8 cellular contexts compared by ENCODE assay signal in the genomic region with DNA sequence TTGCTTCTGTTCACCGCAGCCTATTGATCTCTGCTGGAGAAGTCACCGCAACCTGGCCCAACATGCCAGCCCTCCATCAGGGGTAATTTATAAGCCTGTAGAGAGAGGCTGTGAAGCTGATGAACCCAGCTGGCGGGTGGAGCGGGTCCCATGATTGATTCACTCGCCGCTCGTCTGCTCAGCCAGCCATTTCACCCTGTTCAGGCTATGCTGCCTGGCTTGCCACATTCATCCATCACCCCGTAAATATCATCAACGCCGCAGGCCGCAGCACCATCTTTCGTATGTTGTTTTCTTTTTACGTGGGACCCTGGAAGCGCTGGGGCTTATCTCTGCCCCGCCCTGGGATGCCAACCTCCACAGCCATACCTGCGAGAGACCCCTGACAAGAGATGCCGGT.
"Had no signal": no experiment of that assay in that cellular context is flagged by ENCODE, and none has a peak within 500 bp of the region (broad histone marks: within the 10 kb centered on the region; RNA-seq: fewer than 3 reads in every experiment).

No MANE protein-coding gene starts in this region.

- DNase-seq: GM23248, GOT3, H9, HCEC 1CT, HFFc6 had no signal

- H3K4me1 ChIP-seq: HAP-1 had no signal

- H3K4me3 Mint-ChIP-seq: GM23338, H9, HFFc6 had no signal

- H3K4me2 ChIP-seq: GM23338 had no signal

- H3K9ac ChIP-seq: GM23248 had no signal

- ATAC-seq: GM23338, HCT116 had no signal

- H3K4me3 ChIP-seq: GM23248, GM23338, HAP-1 had no signal

- H3K36me3 ChIP-seq: HAP-1 had no signal

- H3K9me3 Mint-ChIP-seq: GM23338, H9 had no signal

- H3K9me3 ChIP-seq: HAP-1 had no signal

- H3K27ac ChIP-seq: GM23248 had no signal

- H3K27ac Mint-ChIP-seq: GM23338, HFFc6 had no signal

- H2AFZ ChIP-seq: GM23248, GM23338 had no signal
